ENCODE assay signal across 2 cellular contexts in genomic region chr2:73168348-73168747, GRCh38. TPM values are rescaled to one million over a fixed set of nuclear protein-coding genes. Genes with fewer than 3 reads are reported as not detected.
"Had no signal": no experiment of that assay in that cellular context is flagged by ENCODE, and none has a peak within 500 bp of the region (broad histone marks: within the 10 kb centered on the region; RNA-seq: fewer than 3 reads in every experiment).

No MANE protein-coding gene starts in this region.

RNA-seq across cellular contexts. Expression of gene NOTO, which starts 34.0 kb away (rescaled TPM):
- total RNA-seq: G401, GM12878 had no signal
- polyA plus RNA-seq: GM12878 had no signal
